In genomic region chr1:41030872-41031616, GRCh38 we compare ENCODE assay signal across 22 cellular contexts. TPM values are rescaled to one million over a fixed set of nuclear protein-coding genes. Genes with fewer than 3 reads are reported as not detected.
DNase-seq lines count a peak whose midpoint lies in the region; ATAC-seq and TF ChIP-seq lines count a peak whose summit lies in the region.
"Had no signal": no experiment of that assay in that cellular context is flagged by ENCODE, and none has a peak within 500 bp of the region (broad histone marks: within the 10 kb centered on the region; RNA-seq: fewer than 3 reads in every experiment).

No MANE protein-coding gene starts in this region.

- no peak for TF ChIP-seq CTCF in activated CD8-positive, alpha-beta T cell treated with anti-CD3 and anti-CD28 coated beads for 36 hours (IDR thresholded peaks at IDR 0.05)
- no peak for TF ChIP-seq CTCF in liver (IDR thresholded peaks at IDR 0.05; ENCODE audit: low read depth, low read length, missing input control)

- H3K4me3 Mint-ChIP-seq in activated CD8-positive, alpha-beta T cell treated with anti-CD3 and anti-CD28 coated beads, Interleukin-2, amount 10 ng/mL, durations not matched to agents 7 days and 5 days, result no peak overlapping the region
- H3K4me3 Mint-ChIP-seq in activated CD8-positive, alpha-beta T cell treated with anti-CD3 and anti-CD28 coated beads for 36 hours, result no peak overlapping the region
- H3K4me3 Mint-ChIP-seq in activated T-helper 17 cell treated with anti-CD3 and anti-CD28 coated beads, Interleukin-2, amount 50 U/mL, for 72 hours, result no peak overlapping the region
- no peak overlapping the region for H3K4me3 Mint-ChIP-seq in stimulated activated effector memory CD8-positive, alpha-beta T cell treated with anti-CD3 and anti-CD28 coated beads, Interleukin-12 subunit alpha, Interleukin-12 subunit beta, amount 100 ng/mL, for 72 hours

- no peaks in the 10 kb centered on the region for H3K9me3 Mint-ChIP-seq in activated CD8-positive, alpha-beta T cell treated with anti-CD3 and anti-CD28 coated beads, Interleukin-2, amount 10 ng/mL, durations not matched to agents 7 days and 5 days (ENCODE audit: insufficient read depth)
- no peaks in the 10 kb centered on the region for H3K9me3 Mint-ChIP-seq in activated CD8-positive, alpha-beta T cell treated with anti-CD3 and anti-CD28 coated beads for 36 hours
- no peaks in the 10 kb centered on the region for H3K9me3 Mint-ChIP-seq in activated T-helper 17 cell treated with anti-CD3 and anti-CD28 coated beads, Interleukin-2, amount 50 U/mL, for 72 hours
- no peaks in the 10 kb centered on the region for H3K9me3 Mint-ChIP-seq in stimulated activated effector memory CD8-positive, alpha-beta T cell treated with anti-CD3 and anti-CD28 coated beads, Interleukin-12 subunit alpha, Interleukin-12 subunit beta, amount 100 ng/mL, for 72 hours

- H3K4me1 ChIP-seq in liver (ENCODE audit: control insufficient read depth in 4 of 4, insufficient read depth in 4 of 4, low read length in 3 of 4), result peaks cover 0 to 4% (median 3%) of the 10 kb centered on the region in 4 donors

- H3K27ac ChIP-seq in liver (ENCODE audit: low read depth in 1 of 2, low read length in 2 of 2), result peak overlapping the region in 1 of 2 donors; percentile 29
- H3K27ac ChIP-seq: KMS-11 had no signal

- no peak overlapping the region for H3K4me3 ChIP-seq in liver (ENCODE audit: low read depth in 1 of 3, low read length in 3 of 3)

- peak overlapping the region; percentile 16 for H3K27ac Mint-ChIP-seq in activated CD8-positive, alpha-beta T cell treated with anti-CD3 and anti-CD28 coated beads, Interleukin-2, amount 10 ng/mL, durations not matched to agents 7 days and 5 days
- no peak overlapping the region for H3K27ac Mint-ChIP-seq in activated CD8-positive, alpha-beta T cell treated with anti-CD3 and anti-CD28 coated beads for 36 hours
- peak overlapping the region; percentile 27 for H3K27ac Mint-ChIP-seq in activated T-helper 17 cell treated with anti-CD3 and anti-CD28 coated beads, Interleukin-2, amount 50 U/mL, for 72 hours
- peak overlapping the region; percentile 2 for H3K27ac Mint-ChIP-seq in stimulated activated effector memory CD8-positive, alpha-beta T cell treated with anti-CD3 and anti-CD28 coated beads, Interleukin-12 subunit alpha, Interleukin-12 subunit beta, amount 100 ng/mL, for 72 hours

- no peak for DNase-seq in activated CD8-positive, alpha-beta T cell treated with anti-CD3 and anti-CD28 coated beads, Interleukin-2, amount 10 ng/mL, durations not matched to agents 7 days and 5 days
- DNase-seq in activated CD8-positive, alpha-beta T cell treated with anti-CD3 and anti-CD28 coated beads for 36 hours, result no peak
- DNase-seq in stimulated activated effector memory CD8-positive, alpha-beta T cell treated with anti-CD3 and anti-CD28 coated beads, Interleukin-12 subunit alpha, Interleukin-12 subunit beta, amount 100 ng/mL, for 72 hours (ENCODE audit: low spot score in 2 of 2), result no peak
- DNase-seq in NCI-H526 (lab: John Stamatoyannopoulos, UW) (no peak), GM19238 (ENCODE audit: insufficient read length, low spot score) (no peak), SHP77 (lab: John Stamatoyannopoulos, UW) (no peak)
- DNase-seq: 8988T, DMS153, DND-41, IMR-90, NCI-H1048, NCI-H1417, NCI-H1694, NCI-H2029 treated with DMSO at 0.1 percent for 48 hours, NCI-H446 treated with DMSO at 0.1 percent for 48 hours, NCI-H69, Right ventricle myocardium superior, RPMI8226 had no signal

- peaks cover 5% of the 10 kb centered on the region for H3K4me1 Mint-ChIP-seq in activated CD8-positive, alpha-beta T cell treated with anti-CD3 and anti-CD28 coated beads, Interleukin-2, amount 10 ng/mL, durations not matched to agents 7 days and 5 days (ENCODE audit: low read depth)
- peaks cover 4% of the 10 kb centered on the region for H3K4me1 Mint-ChIP-seq in activated CD8-positive, alpha-beta T cell treated with anti-CD3 and anti-CD28 coated beads for 36 hours (ENCODE audit: low read depth)
- peaks cover 4% of the 10 kb centered on the region for H3K4me1 Mint-ChIP-seq in activated T-helper 17 cell treated with anti-CD3 and anti-CD28 coated beads, Interleukin-2, amount 50 U/mL, for 72 hours
- peaks cover 5% of the 10 kb centered on the region for H3K4me1 Mint-ChIP-seq in stimulated activated effector memory CD8-positive, alpha-beta T cell treated with anti-CD3 and anti-CD28 coated beads, Interleukin-12 subunit alpha, Interleukin-12 subunit beta, amount 100 ng/mL, for 72 hours

- H3K9ac ChIP-seq in liver (ENCODE audit: low read depth in 1 of 2, low read length in 2 of 2), result no peak overlapping the region
- H3K9ac ChIP-seq: KMS-11 had no signal

- POLR2A ChIA-PET in activated CD8-positive, alpha-beta T cell treated with anti-CD3 and anti-CD28 coated beads, Interleukin-2, amount 10 ng/mL, durations not matched to agents 7 days and 5 days (lab: Charles Lee), result interaction anchor here (1.0 kb wide), 1 partner anchor 14 kb away, joined by 3 read pairs; no protein-coding TSS in a partner anchor
- POLR2A ChIA-PET in activated CD8-positive, alpha-beta T cell treated with anti-CD3 and anti-CD28 coated beads for 36 hours (lab: Charles Lee), result interaction anchor here (1.0 kb wide), 1 partner anchor 27 kb away, joined by 3 read pairs; no protein-coding TSS in a partner anchor

- H3K9me3 ChIP-seq in liver (ENCODE audit: control insufficient read depth in 4 of 4, low read length in 3 of 4), result no peaks in the 10 kb centered on the region

- peaks cover 4 to 29% (median 12%) of the 10 kb centered on the region in 4 donors for H3K36me3 ChIP-seq in liver (ENCODE audit: control insufficient read depth in 4 of 4, insufficient read depth in 3 of 4, low read depth in 1 of 4, low read length in 3 of 4)

- peak in 1 of 2 donors; percentile 27 for TF ChIP-seq RAD21 in liver (IDR thresholded peaks at IDR 0.05)

- CTCF ChIA-PET in activated CD8-positive, alpha-beta T cell treated with anti-CD3 and anti-CD28 coated beads, Interleukin-2, amount 10 ng/mL, durations not matched to agents 7 days and 5 days (lab: Charles Lee), result no interaction called here
- CTCF ChIA-PET in activated CD8-positive, alpha-beta T cell treated with anti-CD3 and anti-CD28 coated beads for 36 hours (lab: Charles Lee), result no interaction called here

- intact Hi-C loops in activated CD8-positive, alpha-beta T cell treated with anti-CD3 and anti-CD28 coated beads for 36 hours (cut with micrococcal nuclease), result no loop called here

- H3K27me3 Mint-ChIP-seq in activated CD8-positive, alpha-beta T cell treated with anti-CD3 and anti-CD28 coated beads, Interleukin-2, amount 10 ng/mL, durations not matched to agents 7 days and 5 days (ENCODE audit: low read depth), result no peaks in the 10 kb centered on the region
- H3K27me3 Mint-ChIP-seq in activated CD8-positive, alpha-beta T cell treated with anti-CD3 and anti-CD28 coated beads for 36 hours, result no peaks in the 10 kb centered on the region
- no peaks in the 10 kb centered on the region for H3K27me3 Mint-ChIP-seq in activated T-helper 17 cell treated with anti-CD3 and anti-CD28 coated beads, Interleukin-2, amount 50 U/mL, for 72 hours

- no peaks in the 10 kb centered on the region for H3K27me3 ChIP-seq in liver (ENCODE audit: control insufficient read depth in 4 of 4, insufficient read depth in 4 of 4, low read length in 3 of 4)

- H3K36me3 Mint-ChIP-seq in activated CD8-positive, alpha-beta T cell treated with anti-CD3 and anti-CD28 coated beads, Interleukin-2, amount 10 ng/mL, durations not matched to agents 7 days and 5 days (ENCODE audit: low read depth), result peaks cover 36% of the 10 kb centered on the region
- peaks cover 47% of the 10 kb centered on the region for H3K36me3 Mint-ChIP-seq in activated CD8-positive, alpha-beta T cell treated with anti-CD3 and anti-CD28 coated beads for 36 hours (ENCODE audit: low read depth)
- H3K36me3 Mint-ChIP-seq in activated T-helper 17 cell treated with anti-CD3 and anti-CD28 coated beads, Interleukin-2, amount 50 U/mL, for 72 hours (ENCODE audit: low read depth), result peaks cover 43% of the 10 kb centered on the region
- peaks cover 61% of the 10 kb centered on the region for H3K36me3 Mint-ChIP-seq in stimulated activated effector memory CD8-positive, alpha-beta T cell treated with anti-CD3 and anti-CD28 coated beads, Interleukin-12 subunit alpha, Interleukin-12 subunit beta, amount 100 ng/mL, for 72 hours

- no peak for ATAC-seq in activated CD8-positive, alpha-beta T cell treated with anti-CD3 and anti-CD28 coated beads, Interleukin-2, amount 10 ng/mL, durations not matched to agents 7 days and 5 days
- ATAC-seq in activated CD8-positive, alpha-beta T cell treated with anti-CD3 and anti-CD28 coated beads for 36 hours, result no peak
- ATAC-seq in activated T-helper 17 cell treated with anti-CD3 and anti-CD28 coated beads, Interleukin-2, amount 50 U/mL, for 72 hours (replicated peaks), result no peak
- no peak for ATAC-seq in stimulated activated effector memory CD8-positive, alpha-beta T cell treated with anti-CD3 and anti-CD28 coated beads, Interleukin-12 subunit alpha, Interleukin-12 subunit beta, amount 100 ng/mL, for 72 hours

- WGBS in liver, result 74% methylated on average over 8 of the region's 8 CpGs

RNA-seq across cellular contexts. Expression of gene SLFNL1, which starts 9.5 kb away (rescaled TPM):
- total RNA-seq in activated CD8-positive, alpha-beta T cell treated with anti-CD3 and anti-CD28 coated beads, Interleukin-2, amount 10 ng/mL, durations not matched to agents 7 days and 5 days, result under 1 TPM; 0.29 to 0.40 TPM
- total RNA-seq in activated CD8-positive, alpha-beta T cell treated with anti-CD3 and anti-CD28 coated beads for 36 hours, result under 1 TPM; 0.22 to 0.25 TPM
- total RNA-seq in activated T-helper 17 cell treated with anti-CD3 and anti-CD28 coated beads, Interleukin-2, amount 50 U/mL, for 72 hours, result under 1 TPM; 0.13 to 0.32 TPM
- total RNA-seq in liver, result under 1 TPM; 0.09 to 0.67 TPM
- under 1 TPM; 0.02 to 0.68 TPM for polyA plus RNA-seq in liver
- total RNA-seq: HT1080 had no signal

RNA-seq across cellular contexts. Expression of gene CTPS1, which starts 51.5 kb away (rescaled TPM):
- 10 to 100 TPM; 72.6 to 74.5 TPM for total RNA-seq in activated CD8-positive, alpha-beta T cell treated with anti-CD3 and anti-CD28 coated beads, Interleukin-2, amount 10 ng/mL, durations not matched to agents 7 days and 5 days
- total RNA-seq in activated CD8-positive, alpha-beta T cell treated with anti-CD3 and anti-CD28 coated beads for 36 hours, result 100 to 1,000 TPM; 100 to 102 TPM
- 100 to 1,000 TPM in 1 of 2 donors, 10 to 100 TPM in 1; 46.3 to 102 TPM for total RNA-seq in activated T-helper 17 cell treated with anti-CD3 and anti-CD28 coated beads, Interleukin-2, amount 50 U/mL, for 72 hours
- 10 to 100 TPM; 13.6 to 46.9 TPM for total RNA-seq in liver
- polyA plus RNA-seq in liver, result 10 to 100 TPM; 14.6 to 25.0 TPM
